Comparison of ENCODE assay signal across 2 cellular contexts in genomic region chr11:67981226-67981625, GRCh38. TPM values are rescaled to one million over a fixed set of nuclear protein-coding genes. Genes with fewer than 3 reads are reported as not detected.
"Had no signal": no experiment of that assay in that cellular context is flagged by ENCODE, and none has a peak within 500 bp of the region (broad histone marks: within the 10 kb centered on the region; RNA-seq: fewer than 3 reads in every experiment).

No MANE protein-coding gene starts in this region.

RNA-seq across cellular contexts. Expression of gene ALDH3B1, which starts 28.9 kb away (rescaled TPM):
- total RNA-seq: progenitor cell of endocrine pancreas had no signal
- polyA plus RNA-seq: neural cell had no signal
